ENCODE assay signal across 26 cellular contexts in genomic region chr9:71885467-71885866, GRCh38. TPM values are rescaled to one million over a fixed set of nuclear protein-coding genes. Genes with fewer than 3 reads are reported as not detected.
DNase-seq lines count a peak whose midpoint lies in the region; ATAC-seq, FAIRE-seq and TF ChIP-seq lines count a peak whose summit lies in the region.
"Had no signal": no experiment of that assay in that cellular context is flagged by ENCODE, and none has a peak within 500 bp of the region (broad histone marks: within the 10 kb centered on the region; RNA-seq: fewer than 3 reads in every experiment).

No MANE protein-coding gene starts in this region.

- H3K4me1 Mint-ChIP-seq in activated naive CD8-positive, alpha-beta T cell (ENCODE audit: low read depth): peaks cover 45% of the 10 kb centered on the region
- H3K4me1 Mint-ChIP-seq in activated naive CD8-positive, alpha-beta T cell treated with anti-CD3 and anti-CD28 coated beads, Interleukin-2, amount 50 U/mL, for 24 hours: peaks cover 42% of the 10 kb centered on the region
- H3K4me1 Mint-ChIP-seq in T-cell: peaks cover 42 to 59% (median 46%) of the 10 kb centered on the region in 3 donors

- no peak for DNase-seq in activated naive CD8-positive, alpha-beta T cell treated with anti-CD3 and anti-CD28 coated beads, Interleukin-2, amount 50 U/mL, for 24 hours
- DNase-seq in T-cell: no peak
- no peak for DNase-seq in kidney
- no peak for DNase-seq in NCI-H82 (lab: John Stamatoyannopoulos, UW)
- no peak for DNase-seq in DMS79 treated with DMSO at 0.1 percent for 48 hours (lab: John Stamatoyannopoulos, UW)
- DNase-seq: activated effector memory CD4-positive, alpha-beta T cell treated with Interleukin-2 at 50 U/mL for 16 hours; adrenal gland; brain microvascular endothelial cell; CD4-positive, alpha-beta memory T cell; DMS 273 treated with DMSO at 0.1 percent for 48 hours; mammary epithelial cell; NCI-H1417; NCI-H2107; NCI-H510A treated with DMSO at 0.1 percent for 48 hours; NK-92 treated with Interleukin-12 subunit alpha and Interleukin-12 subunit beta, amount 100 ng/mL, for 24 hours; retina; SJCRH30; stimulated activated CD4-positive, alpha-beta T cell treated with anti-CD3 and anti-CD28 coated beads, Interleukin-2, amount 100 ng/mL, for 48 hours; trophoblast cell had no signal

- ATAC-seq in activated naive CD8-positive, alpha-beta T cell treated with anti-CD3 and anti-CD28 coated beads, Interleukin-2, amount 50 U/mL, for 24 hours: no peak
- no peak for ATAC-seq in T-cell (replicated peaks in 1 of 4)
- ATAC-seq in GM19328 (IDR thresholded peaks at IDR 0.05; ENCODE audit: unreplicated experiment): no peak

- CTCF ChIA-PET in T-cell (lab: Charles Lee): no interaction called here

- no peak overlapping the region for H3K4me3 ChIP-seq in kidney (ENCODE audit: low read length in 2 of 2)
- H3K4me3 ChIP-seq: adrenal gland, SJCRH30, smooth muscle cell had no signal

- peaks cover 10% of the 10 kb centered on the region for H3K9me3 Mint-ChIP-seq in activated naive CD8-positive, alpha-beta T cell (ENCODE audit: low read depth)
- peaks cover 27% of the 10 kb centered on the region for H3K9me3 Mint-ChIP-seq in activated naive CD8-positive, alpha-beta T cell treated with anti-CD3 and anti-CD28 coated beads, Interleukin-2, amount 50 U/mL, for 24 hours
- peaks cover 12 to 25% (median 13%) of the 10 kb centered on the region in 3 donors for H3K9me3 Mint-ChIP-seq in T-cell

- POLR2A ChIA-PET in T-cell (lab: Charles Lee): no interaction called here

- H3K9me3 ChIP-seq in kidney (ENCODE audit: control insufficient read depth in 1 of 2, low read length in 2 of 2): peaks cover 0 to 2% of the 10 kb centered on the region in 2 donors

- H3K9ac ChIP-seq in kidney (ENCODE audit: low read length in 2 of 2): no peak overlapping the region

- peaks cover 22% of the 10 kb centered on the region for H3K36me3 Mint-ChIP-seq in activated naive CD8-positive, alpha-beta T cell
- H3K36me3 Mint-ChIP-seq in activated naive CD8-positive, alpha-beta T cell treated with anti-CD3 and anti-CD28 coated beads, Interleukin-2, amount 50 U/mL, for 24 hours (ENCODE audit: low read depth): peaks cover 31% of the 10 kb centered on the region
- H3K36me3 Mint-ChIP-seq in T-cell: peaks cover 40% of the 10 kb centered on the region

- no peaks in the 10 kb centered on the region for H3K27me3 Mint-ChIP-seq in activated naive CD8-positive, alpha-beta T cell
- H3K27me3 Mint-ChIP-seq in activated naive CD8-positive, alpha-beta T cell treated with anti-CD3 and anti-CD28 coated beads, Interleukin-2, amount 50 U/mL, for 24 hours: no peaks in the 10 kb centered on the region
- H3K27me3 Mint-ChIP-seq in T-cell: no peaks in the 10 kb centered on the region
- H3K27me3 Mint-ChIP-seq: CD4-positive, alpha-beta memory T cell; IgD-negative memory B cell had no signal

- peak; percentile 47 for FAIRE-seq in kidney (lab: Jason Lieb, UNC)
- FAIRE-seq: colon, GM18507, RCC 7860 had no signal

- intact Hi-C loops in kidney (cut with DNase I): no loop called here

- no peaks in the 10 kb centered on the region for H3K36me3 ChIP-seq in kidney (ENCODE audit: control insufficient read depth in 1 of 2, insufficient read depth in 2 of 2, low read length in 2 of 2)
- H3K36me3 ChIP-seq: adrenal gland, brain microvascular endothelial cell, SJCRH30 had no signal

- peaks cover 0 to 5% of the 10 kb centered on the region in 2 donors for H3K4me1 ChIP-seq in kidney (ENCODE audit: control insufficient read depth in 1 of 2, insufficient read depth in 1 of 2, low read depth in 1 of 2, low read length in 2 of 2)
- H3K4me1 ChIP-seq: adrenal gland, SJCRH30 had no signal

- no peak overlapping the region for H3K4me3 Mint-ChIP-seq in activated naive CD8-positive, alpha-beta T cell
- no peak overlapping the region for H3K4me3 Mint-ChIP-seq in activated naive CD8-positive, alpha-beta T cell treated with anti-CD3 and anti-CD28 coated beads, Interleukin-2, amount 50 U/mL, for 24 hours
- H3K4me3 Mint-ChIP-seq in T-cell: no peak overlapping the region

- TF ChIP-seq CTCF in kidney (IDR thresholded peaks at IDR 0.05; ENCODE audit: borderline replicate concordance, extremely low read depth, insufficient read depth): no peak

- peak overlapping the region; percentile 66 for H3K27ac Mint-ChIP-seq in activated naive CD8-positive, alpha-beta T cell
- no peak overlapping the region for H3K27ac Mint-ChIP-seq in activated naive CD8-positive, alpha-beta T cell treated with anti-CD3 and anti-CD28 coated beads, Interleukin-2, amount 50 U/mL, for 24 hours
- H3K27ac Mint-ChIP-seq in T-cell: peak overlapping the region; percentile 70 to 79

- no peak overlapping the region for H3K27ac ChIP-seq in kidney (ENCODE audit: low read depth in 2 of 2, low read length in 2 of 2)
- H3K27ac ChIP-seq: adrenal gland, brain microvascular endothelial cell, SJCRH30 had no signal

RNA-seq across cellular contexts. Expression of gene ABHD17B, which starts 25.5 kb away (rescaled TPM):
- total RNA-seq in T-cell (10 to 100 TPM; 16.0 to 23.7 (median 19.7) TPM), kidney (19.0 TPM)
- polyA plus RNA-seq in kidney (ENCODE audit: insufficient read depth, low read depth, low replicate concordance): 9.0 TPM

RNA-seq across cellular contexts. Expression of gene C9orf85, which starts 26.0 kb away (rescaled TPM):
- total RNA-seq in T-cell (1 to 10 TPM; 6.1 to 10.0 (median 7.6) TPM), kidney (8.1 TPM)
- 7.0 TPM for polyA plus RNA-seq in kidney (ENCODE audit: insufficient read depth, low read depth, low replicate concordance)
